ENCODE assay signal across 1 cellular context in the genomic region with DNA sequence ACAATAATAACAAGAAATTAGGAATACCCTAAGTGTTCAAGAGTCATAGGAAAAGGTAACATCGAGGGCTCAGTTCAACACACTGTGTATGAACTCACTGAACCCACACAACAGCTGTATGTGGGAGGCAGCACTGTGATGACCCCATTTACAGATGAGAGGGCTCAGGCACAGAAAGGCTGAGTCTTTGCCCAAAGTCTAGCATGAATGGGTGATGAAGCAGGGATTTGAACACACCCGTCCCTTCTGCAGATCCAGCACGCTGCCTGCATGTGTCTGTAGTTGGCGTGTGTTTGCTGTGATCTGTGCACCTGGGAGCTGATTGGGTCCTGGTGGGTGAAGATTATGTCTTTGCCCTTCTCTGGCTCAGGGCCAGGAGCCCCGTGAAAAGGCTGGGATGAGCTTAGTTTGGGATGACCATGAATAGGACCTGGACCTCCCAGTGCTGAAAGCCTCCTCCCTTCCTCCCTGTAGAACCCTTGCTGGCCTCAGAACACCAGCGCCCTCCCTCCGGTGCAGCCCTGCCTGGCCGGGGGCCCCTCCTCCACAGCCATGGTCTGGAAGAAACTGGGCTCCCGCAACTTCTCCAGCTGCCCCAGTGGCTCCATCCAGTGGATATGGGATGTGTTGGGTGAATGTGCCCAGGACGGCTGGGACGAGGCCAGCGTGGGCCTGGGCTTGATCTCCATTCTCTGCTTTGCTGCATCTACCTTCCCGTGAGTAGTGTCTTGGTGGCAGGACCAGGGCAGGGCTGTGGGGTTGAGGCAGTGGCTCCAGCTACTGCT.
TF ChIP-seq lines count a peak whose summit lies in the region.

No MANE protein-coding gene starts in this region.

TF ChIP-seq in WTC11, 78 proteins besides CTCF, POLR2A, EP300 and RAD21 (continued from another document):
- TF ChIP-seq RELA (CRISPR knock-in tag; IDR thresholded peaks at IDR 0.05; ENCODE audit: borderline replicate concordance) (no peak), ZNF396 (CRISPR knock-in tag; IDR thresholded peaks at IDR 0.05; ENCODE audit: borderline replicate concordance) (no peak), JAZF1 (CRISPR knock-in tag; IDR thresholded peaks at IDR 0.05) (no peak), NR3C1 (CRISPR knock-in tag; conservative IDR thresholded peaks at IDR 0.05; ENCODE audit: low read depth) (no peak), ZNF232 (CRISPR knock-in tag; IDR thresholded peaks at IDR 0.05) (no peak), TCF7 (CRISPR knock-in tag; IDR thresholded peaks at IDR 0.05; ENCODE audit: low read depth) (no peak), OVOL2 (CRISPR knock-in tag; IDR thresholded peaks at IDR 0.05; ENCODE audit: borderline replicate concordance) (no peak), NFATC4 (CRISPR knock-in tag; IDR thresholded peaks at IDR 0.05) (no peak)
- TF ChIP-seq, protein P1, sequence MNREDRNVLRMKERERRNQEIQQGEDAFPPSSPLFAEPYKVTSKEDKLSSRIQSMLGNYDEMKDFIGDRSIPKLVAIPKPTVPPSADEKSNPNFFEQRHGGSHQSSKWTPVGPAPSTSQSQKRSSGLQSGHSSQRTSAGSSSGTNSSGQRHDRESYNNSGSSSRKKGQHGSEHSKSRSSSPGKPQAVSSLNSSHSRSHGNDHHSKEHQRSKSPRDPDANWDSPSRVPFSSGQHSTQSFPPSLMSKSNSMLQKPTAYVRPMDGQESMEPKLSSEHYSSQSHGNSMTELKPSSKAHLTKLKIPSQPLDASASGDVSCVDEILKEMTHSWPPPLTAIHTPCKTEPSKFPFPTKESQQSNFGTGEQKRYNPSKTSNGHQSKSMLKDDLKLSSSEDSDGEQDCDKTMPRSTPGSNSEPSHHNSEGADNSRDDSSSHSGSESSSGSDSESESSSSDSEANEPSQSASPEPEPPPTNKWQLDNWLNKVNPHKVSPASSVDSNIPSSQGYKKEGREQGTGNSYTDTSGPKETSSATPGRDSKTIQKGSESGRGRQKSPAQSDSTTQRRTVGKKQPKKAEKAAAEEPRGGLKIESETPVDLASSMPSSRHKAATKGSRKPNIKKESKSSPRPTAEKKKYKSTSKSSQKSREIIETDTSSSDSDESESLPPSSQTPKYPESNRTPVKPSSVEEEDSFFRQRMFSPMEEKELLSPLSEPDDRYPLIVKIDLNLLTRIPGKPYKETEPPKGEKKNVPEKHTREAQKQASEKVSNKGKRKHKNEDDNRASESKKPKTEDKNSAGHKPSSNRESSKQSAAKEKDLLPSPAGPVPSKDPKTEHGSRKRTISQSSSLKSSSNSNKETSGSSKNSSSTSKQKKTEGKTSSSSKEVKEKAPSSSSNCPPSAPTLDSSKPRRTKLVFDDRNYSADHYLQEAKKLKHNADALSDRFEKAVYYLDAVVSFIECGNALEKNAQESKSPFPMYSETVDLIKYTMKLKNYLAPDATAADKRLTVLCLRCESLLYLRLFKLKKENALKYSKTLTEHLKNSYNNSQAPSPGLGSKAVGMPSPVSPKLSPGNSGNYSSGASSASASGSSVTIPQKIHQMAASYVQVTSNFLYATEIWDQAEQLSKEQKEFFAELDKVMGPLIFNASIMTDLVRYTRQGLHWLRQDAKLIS (CRISPR knock-in tag; IDR thresholded peaks at IDR 0.05; ENCODE audit: borderline replicate concordance): no peak
- TF ChIP-seq, protein P2, sequence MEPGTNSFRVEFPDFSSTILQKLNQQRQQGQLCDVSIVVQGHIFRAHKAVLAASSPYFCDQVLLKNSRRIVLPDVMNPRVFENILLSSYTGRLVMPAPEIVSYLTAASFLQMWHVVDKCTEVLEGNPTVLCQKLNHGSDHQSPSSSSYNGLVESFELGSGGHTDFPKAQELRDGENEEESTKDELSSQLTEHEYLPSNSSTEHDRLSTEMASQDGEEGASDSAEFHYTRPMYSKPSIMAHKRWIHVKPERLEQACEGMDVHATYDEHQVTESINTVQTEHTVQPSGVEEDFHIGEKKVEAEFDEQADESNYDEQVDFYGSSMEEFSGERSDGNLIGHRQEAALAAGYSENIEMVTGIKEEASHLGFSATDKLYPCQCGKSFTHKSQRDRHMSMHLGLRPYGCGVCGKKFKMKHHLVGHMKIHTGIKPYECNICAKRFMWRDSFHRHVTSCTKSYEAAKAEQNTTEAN (CRISPR knock-in tag; IDR thresholded peaks at IDR 0.05): no peak
- TF ChIP-seq, protein P3, sequence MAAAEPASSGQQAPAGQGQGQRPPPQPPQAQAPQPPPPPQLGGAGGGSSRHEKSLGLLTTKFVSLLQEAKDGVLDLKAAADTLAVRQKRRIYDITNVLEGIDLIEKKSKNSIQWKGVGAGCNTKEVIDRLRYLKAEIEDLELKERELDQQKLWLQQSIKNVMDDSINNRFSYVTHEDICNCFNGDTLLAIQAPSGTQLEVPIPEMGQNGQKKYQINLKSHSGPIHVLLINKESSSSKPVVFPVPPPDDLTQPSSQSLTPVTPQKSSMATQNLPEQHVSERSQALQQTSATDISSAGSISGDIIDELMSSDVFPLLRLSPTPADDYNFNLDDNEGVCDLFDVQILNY (CRISPR knock-in tag; IDR thresholded peaks at IDR 0.05): no peak
